ENCODE assay signal across 13 cellular contexts in the genomic region with DNA sequence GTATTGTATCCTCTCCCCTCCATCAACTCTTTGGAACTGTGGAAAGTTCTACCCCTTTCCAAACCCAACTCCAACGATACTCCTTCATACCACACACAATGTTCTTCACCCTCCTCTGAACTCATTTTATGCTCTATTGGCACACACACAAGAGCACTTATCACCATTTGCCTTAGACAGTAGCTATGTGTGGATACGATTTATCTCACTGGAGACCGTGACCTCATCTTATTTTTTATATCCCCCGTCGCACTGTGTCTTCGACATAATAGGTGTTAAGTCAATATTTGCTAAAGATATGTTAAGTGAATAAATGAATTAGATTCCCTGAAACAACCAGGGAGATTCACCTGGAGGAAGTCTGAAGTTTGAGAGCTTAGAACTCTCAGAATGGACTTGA.
A peak's percentile ranks its signal among the peaks of the same experiment; 100 is the strongest.
DNase-seq lines count a peak whose midpoint lies in the region; ATAC-seq and TF ChIP-seq lines count a peak whose summit lies in the region.
"Had no signal": no experiment of that assay in that cellular context is flagged by ENCODE, and none has a peak within 500 bp of the region (broad histone marks: within the 10 kb centered on the region; RNA-seq: fewer than 3 reads in every experiment).

No MANE protein-coding gene starts in this region.

- peaks cover 1 to 5% (median 1%) of the 10 kb centered on the region in 3 donors for H3K27me3 Mint-ChIP-seq in CD14-positive monocyte (ENCODE audit: low read depth in 3 of 3)
- peaks cover 22 to 42% of the 10 kb centered on the region in 2 donors for H3K27me3 Mint-ChIP-seq in CD8-positive, alpha-beta memory T cell
- peaks cover 3% of the 10 kb centered on the region for H3K27me3 Mint-ChIP-seq in activated T-helper 17 cell treated with anti-CD3 and anti-CD28 coated beads, Interleukin-2, amount 50 U/mL, for 72 hours
- H3K27me3 Mint-ChIP-seq in naive thymus-derived CD8-positive, alpha-beta T cell = peaks cover 0 to 2% (median 0%) of the 10 kb centered on the region in 5 donors

- POLR2A ChIA-PET in CD8-positive, alpha-beta memory T cell (lab: Charles Lee) = no interaction called here
- POLR2A ChIA-PET in naive thymus-derived CD8-positive, alpha-beta T cell (lab: Charles Lee) = no interaction called here

- H3K4me3 Mint-ChIP-seq in CD14-positive monocyte = peak overlapping the region in 1 of 2 donors; percentile 19
- H3K4me3 Mint-ChIP-seq in CD8-positive, alpha-beta memory T cell = peak overlapping the region in 5 of 7 donors; percentile 10 to 73 (median 33)
- H3K4me3 Mint-ChIP-seq in activated T-helper 17 cell treated with anti-CD3 and anti-CD28 coated beads, Interleukin-2, amount 50 U/mL, for 72 hours = peak overlapping the region; percentile 82
- peak overlapping the region in 8 of 10 donors; percentile 75 to 86 (median 85) for H3K4me3 Mint-ChIP-seq in naive thymus-derived CD8-positive, alpha-beta T cell

- peaks cover 16% of the 10 kb centered on the region for H3K4me1 ChIP-seq in CD8-positive, alpha-beta memory T cell (ENCODE audit: insufficient read depth, low read length)

- no peaks in the 10 kb centered on the region for H3K9me3 ChIP-seq in CD8-positive, alpha-beta memory T cell (ENCODE audit: low read length)
- H3K9me3 ChIP-seq: thyroid gland had no signal

- ATAC-seq in activated T-helper 17 cell treated with anti-CD3 and anti-CD28 coated beads, Interleukin-2, amount 50 U/mL, for 72 hours (replicated peaks) = no peak
- no peak for ATAC-seq in naive thymus-derived CD8-positive, alpha-beta T cell

- no peak for TF ChIP-seq CTCF in CD14-positive monocyte (IDR thresholded peaks at IDR 0.05)

- H3K4me3 ChIP-seq in CD8-positive, alpha-beta memory T cell (ENCODE audit: low read length) = no peak overlapping the region
- H3K4me3 ChIP-seq: thyroid gland had no signal

- H3K4me1 Mint-ChIP-seq in CD14-positive monocyte = peaks cover 64% of the 10 kb centered on the region
- peaks cover 12 to 21% (median 21%) of the 10 kb centered on the region in 3 donors for H3K4me1 Mint-ChIP-seq in CD8-positive, alpha-beta memory T cell
- H3K4me1 Mint-ChIP-seq in activated T-helper 17 cell treated with anti-CD3 and anti-CD28 coated beads, Interleukin-2, amount 50 U/mL, for 72 hours = peaks cover 11% of the 10 kb centered on the region
- H3K4me1 Mint-ChIP-seq in naive thymus-derived CD8-positive, alpha-beta T cell = peaks cover 14 to 51% (median 23%) of the 10 kb centered on the region in 4 donors

- no peaks in the 10 kb centered on the region for H3K36me3 ChIP-seq in CD8-positive, alpha-beta memory T cell (ENCODE audit: insufficient read depth, low read length)
- H3K36me3 ChIP-seq: cardiac muscle cell, thyroid gland had no signal

- CTCF ChIA-PET in CD8-positive, alpha-beta memory T cell (lab: Charles Lee) = no interaction called here

- peak overlapping the region; percentile 100 for H3K27ac Mint-ChIP-seq in CD14-positive monocyte
- H3K27ac Mint-ChIP-seq in CD8-positive, alpha-beta memory T cell = peak overlapping the region in 3 of 8 donors; percentile 1 to 87 (median 24)
- H3K27ac Mint-ChIP-seq in activated T-helper 17 cell treated with anti-CD3 and anti-CD28 coated beads, Interleukin-2, amount 50 U/mL, for 72 hours = peak overlapping the region; percentile 90
- H3K27ac Mint-ChIP-seq in naive thymus-derived CD8-positive, alpha-beta T cell = peak overlapping the region; percentile 0 to 96 (median 72)

- no peak overlapping the region for H3K27ac ChIP-seq in CD8-positive, alpha-beta memory T cell (ENCODE audit: low read depth, low read length)
- H3K27ac ChIP-seq: cardiac muscle cell, parathyroid adenoma, thyroid gland had no signal

- H3K9me3 Mint-ChIP-seq in CD14-positive monocyte = peaks cover 0 to 3% (median 0%) of the 10 kb centered on the region in 7 donors
- H3K9me3 Mint-ChIP-seq in CD8-positive, alpha-beta memory T cell = peaks cover 0 to 2% (median 0%) of the 10 kb centered on the region in 5 donors
- H3K9me3 Mint-ChIP-seq in activated T-helper 17 cell treated with anti-CD3 and anti-CD28 coated beads, Interleukin-2, amount 50 U/mL, for 72 hours = no peaks in the 10 kb centered on the region
- no peaks in the 10 kb centered on the region for H3K9me3 Mint-ChIP-seq in naive thymus-derived CD8-positive, alpha-beta T cell
- H3K9me3 Mint-ChIP-seq: activated naive CD4-positive, alpha-beta T cell treated with anti-CD3 and anti-CD28 coated beads for 36 hours; CD8-positive, alpha-beta T cell had no signal

- intact Hi-C loops in CD14-positive monocyte (cut with micrococcal nuclease) = loop anchor here (2.0 to 10.0 kb wide), 7 partner anchors 21 to 243 kb away; no protein-coding TSS in a partner anchor

- H3K36me3 Mint-ChIP-seq in CD14-positive monocyte = peaks cover 16 to 23% of the 10 kb centered on the region in 2 donors
- H3K36me3 Mint-ChIP-seq in CD8-positive, alpha-beta memory T cell = no peaks in the 10 kb centered on the region
- no peaks in the 10 kb centered on the region for H3K36me3 Mint-ChIP-seq in activated T-helper 17 cell treated with anti-CD3 and anti-CD28 coated beads, Interleukin-2, amount 50 U/mL, for 72 hours (ENCODE audit: low read depth)
- H3K36me3 Mint-ChIP-seq in naive thymus-derived CD8-positive, alpha-beta T cell = peaks cover 0 to 2% (median 0%) of the 10 kb centered on the region in 3 donors
- H3K36me3 Mint-ChIP-seq: CD8-positive, alpha-beta T cell had no signal

- no peaks in the 10 kb centered on the region for H3K27me3 ChIP-seq in CD8-positive, alpha-beta memory T cell (ENCODE audit: insufficient read depth, low read length, poor library complexity, severe bottlenecking)

- DNase-seq in CD14-positive monocyte (ENCODE audit: low spot score) = no peak
- DNase-seq in CD8-positive, alpha-beta memory T cell = no peak
- DNase-seq in naive thymus-derived CD8-positive, alpha-beta T cell = peak in 1 of 10 donors; percentile 5
- no peak for DNase-seq in stimulated activated CD4-positive, alpha-beta T cell treated with anti-CD3 and anti-CD28 coated beads, Interleukin-15, amount 100 ng/mL, for 24 hours
- DNase-seq in activated naive CD4-positive, alpha-beta T cell treated with Interleukin-2 at 50 U/mL for 16 hours = no peak
- DNase-seq in activated gamma-delta T cell (lab: John Stamatoyannopoulos, UW) = no peak
- DNase-seq: activated naive CD4-positive, alpha-beta T cell treated with anti-CD3 and anti-CD28 coated beads for 36 hours; NCI-H526 treated with DMSO at 0.1 percent for 48 hours had no signal
